In the genomic region with DNA sequence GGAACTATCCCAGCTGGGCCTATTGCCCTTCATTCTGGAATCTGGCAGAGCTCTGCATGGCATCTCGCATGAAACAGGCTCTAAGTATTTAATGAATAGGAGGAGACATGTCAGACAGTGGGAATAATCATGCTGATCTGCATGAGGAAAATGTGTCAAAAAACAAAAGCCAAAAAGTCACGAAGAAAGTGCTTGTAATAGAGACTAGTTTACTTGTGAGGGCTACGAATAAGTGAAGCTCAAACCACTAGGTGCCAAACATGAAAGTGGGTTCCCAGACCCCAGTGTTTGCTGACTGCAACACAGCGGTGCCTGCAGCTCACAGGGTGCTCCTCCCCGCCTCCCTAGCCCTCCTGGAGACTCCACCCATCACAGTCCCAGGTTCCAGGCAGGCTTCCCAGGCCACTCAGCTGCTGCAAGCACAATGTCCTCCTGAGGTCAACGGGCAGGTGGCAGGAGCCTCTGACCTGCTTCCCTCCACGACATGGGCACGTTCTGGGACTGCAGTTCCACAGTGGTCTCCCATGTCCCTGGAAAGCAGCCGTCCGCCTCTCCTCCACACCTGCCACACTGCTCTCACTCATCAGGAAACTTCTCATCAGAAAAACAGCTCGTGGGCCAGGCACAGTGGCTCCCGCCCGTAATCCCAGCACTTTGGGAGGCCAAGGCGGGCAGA, we compare ENCODE assay signal across 11 cellular contexts.
A peak's percentile ranks its signal among the peaks of the same experiment; 100 is the strongest.
DNase-seq lines count a peak whose midpoint lies in the region; ATAC-seq, FAIRE-seq and TF ChIP-seq lines count a peak whose summit lies in the region.
"Had no signal": no experiment of that assay in that cellular context is flagged by ENCODE, and none has a peak within 500 bp of the region (broad histone marks: within the 10 kb centered on the region; RNA-seq: fewer than 3 reads in every experiment).

No MANE protein-coding gene starts in this region.

- H3K79me2 ChIP-seq in H1 (ENCODE audit: control insufficient read depth in 1 of 2, insufficient read depth in 2 of 2, low read length in 2 of 2), result peaks cover 31 to 95% of the 10 kb centered on the region in 2 experiments

- 81% methylated on average over 14 of the region's 14 CpGs for WGBS in HUES64
- 88% methylated on average over 14 of the region's 14 CpGs; no CpG with 5 or more reads in 1 of the 2 experiments for WGBS in H1 (ENCODE audit: extremely low coverage in 1 of 2, insufficient coverage in 1 of 2, insufficient read length in 1 of 2, insufficient replicate concordance in 2 of 2, low coverage in 1 of 2, low lambda C conversion rate in 2 of 2, missing lambda C conversion rate in 1 of 2), 2 experiments
- WGBS in thyroid gland, 2 donors, result 70 to 75% methylated on average over 14 of the region's 14 CpGs

- H3K27me3 ChIP-seq in HUES64 (ENCODE audit: insufficient read depth, low read length) (no peaks in the 10 kb centered on the region), H1 (replicated peaks in 1 of 4; ENCODE audit: control insufficient read depth in 3 of 4, extremely low read depth in 1 of 4, insufficient read depth in 3 of 4, low read length in 3 of 4) (no peaks in the 10 kb centered on the region), left lung (no peaks in the 10 kb centered on the region), thyroid gland (no peaks in the 10 kb centered on the region)

- DNase-seq in H1 (ENCODE audit: low read depth in 1 of 2, low spot score in 2 of 2) (no peak), left lung (peak in 1 of 2 donors; percentile 70), thyroid gland (peak; percentile 65 to 73), T1000 (lab: John Stamatoyannopoulos, UW) (no peak), activated T-cell treated with anti-CD3 and anti-CD28 coated beads for 4 hours (no peak)
- DNase-seq: activated CD4-positive, alpha-beta T cell treated with anti-CD3 and anti-CD28 coated beads, Interleukin-2, amount 50 U/mL, for 48 hours; HCEC 1CT; NCI-H1436; T-cell had no signal

- H3K9me3 ChIP-seq in HUES64 (ENCODE audit: insufficient read depth, low read depth, low read length) (no peaks in the 10 kb centered on the region), H1 (ENCODE audit: insufficient read depth in 2 of 2, low read depth in 1 of 2, low read length in 1 of 2) (no peaks in the 10 kb centered on the region), left lung (no peaks in the 10 kb centered on the region), thyroid gland (no peaks in the 10 kb centered on the region)

- POLR2A ChIA-PET in H1 (lab: Charles Lee; ENCODE audit: partially characterized antibody), result interaction anchor here (0.6 to 1.7 kb wide), 5 partner anchors 21 to 117 kb away, joined by 3 to 7 read pairs (median 4); no protein-coding TSS in a partner anchor

- H3K4me2 ChIP-seq in H1 (ENCODE audit: insufficient read depth in 1 of 2, low read depth in 2 of 2, low read length in 2 of 2), result peak overlapping the region; percentile 49 to 62; a peak in 2 of 4 replicates

- 0 out of 2 replicates have a peak overlapping the region, but pooled peaks have one; percentile 88 for H2BK15ac ChIP-seq in H1 (ENCODE audit: low read length)

- H3K4me1 ChIP-seq in HUES64 (ENCODE audit: insufficient read depth, low read length) (peaks cover 39% of the 10 kb centered on the region), H1 (replicated peaks in 1 of 4; ENCODE audit: control insufficient read depth in 3 of 4, insufficient read depth in 4 of 4, low read length in 3 of 4) (peaks cover 10 to 36% (median 24%) of the 10 kb centered on the region in 4 experiments), left lung (peaks cover 16 to 45% of the 10 kb centered on the region in 2 donors), thyroid gland (peaks cover 51 to 55% of the 10 kb centered on the region in 2 donors)

- peak overlapping the region; percentile 84; the same call in 1 of the 2 replicates for H2BK12ac ChIP-seq in H1 (ENCODE audit: low read depth, low read length)

- no peak overlapping the region for H3K18ac ChIP-seq in H1 (ENCODE audit: extremely low read depth, low read length)

- peak overlapping the region; percentile 16; the same call in 1 of the 2 replicates for H2AK5ac ChIP-seq in H1 (ENCODE audit: low read depth, low read length)

- H3K4me3 ChIP-seq in HUES64 (ENCODE audit: low read length) (no peak overlapping the region), H1 (ENCODE audit: extremely low read depth in 1 of 4, insufficient read depth in 2 of 4, low read depth in 3 of 4, low read length in 4 of 4) (no peak overlapping the region), left lung (no peak overlapping the region), thyroid gland (replicated peaks in 1 of 3) (no peak overlapping the region)

- CTCF ChIA-PET in H1 (lab: Charles Lee; ENCODE audit: partially characterized antibody), result interaction anchor here (0.6 to 1.6 kb wide), 4 partner anchors 12 to 97 kb away, joined by 3 to 4 read pairs (median 4); no protein-coding TSS in a partner anchor

- H3K4ac ChIP-seq in H1 (replicated peaks; ENCODE audit: insufficient read length, low read depth, low read length), result no peak overlapping the region

- H3K23ac ChIP-seq in H1 (ENCODE audit: insufficient read length), result no peak overlapping the region

- H3K14ac ChIP-seq in H1 (ENCODE audit: insufficient read length), result no peak overlapping the region

- peaks cover 49 to 52% of the 10 kb centered on the region in 2 experiments for H4K20me1 ChIP-seq in H1 (replicated peaks in 1 of 2; ENCODE audit: control insufficient read depth in 1 of 2, insufficient read depth in 2 of 2, low read length in 2 of 2)

- H3K56ac ChIP-seq in H1 (replicated peaks; ENCODE audit: insufficient read length, low read depth, low read length), result no peak overlapping the region

- TF ChIP-seq RAD21 in H1 (IDR thresholded peaks at IDR 0.05 in 1 of 2, conservative IDR thresholded peaks at IDR 0.05 in 1 of 2; ENCODE audit: low read depth in 2 of 2, low read length in 2 of 2), result no peak

- intact Hi-C loops in left lung (cut with DNase I) (no loop called here), thyroid gland (cut with DNase I) (no loop called here)

- H3K79me1 ChIP-seq in H1 (ENCODE audit: low read depth, low read length), result peaks cover 34% of the 10 kb centered on the region

- no peak for TF ChIP-seq CTCF in H1 (IDR thresholded peaks at IDR 0.05; ENCODE audit: control extremely low read depth in 1 of 3, insufficient read depth in 1 of 3, low read depth in 1 of 3, low read length in 3 of 3)
- TF ChIP-seq CTCF in left lung (IDR thresholded peaks at IDR 0.05), result no peak
- no peak for TF ChIP-seq CTCF in thyroid gland (IDR thresholded peaks at IDR 0.05)

- H2BK5ac ChIP-seq in H1 (ENCODE audit: low read depth, low read length), result peak overlapping the region; percentile 75

- H4K91ac ChIP-seq in H1 (replicated peaks; ENCODE audit: insufficient read length, low read length), result peak overlapping the region; percentile 61

- ATAC-seq in left lung (peak; percentile 90), HG03045 (IDR thresholded peaks at IDR 0.05; ENCODE audit: unreplicated experiment) (no peak)
- ATAC-seq: T-cell had no signal

- TF ChIP-seq POLR2A in H1 (IDR thresholded peaks at IDR 0.05; ENCODE audit: control extremely low read depth in 1 of 2, low read depth in 2 of 2, low read length in 2 of 2) (no peak), thyroid gland (IDR thresholded peaks at IDR 0.05) (no peak)

- peaks cover 2% of the 10 kb centered on the region; the same call in 1 of the 2 replicates for H3K23me2 ChIP-seq in H1 (ENCODE audit: low read depth, low read length)

- H3K36me3 ChIP-seq in HUES64 (ENCODE audit: insufficient read depth, low read length) (no peaks in the 10 kb centered on the region), H1 (ENCODE audit: control insufficient read depth in 2 of 4, insufficient read depth in 4 of 4, low read length in 3 of 4) (peaks cover 0 to 5% (median 0%) of the 10 kb centered on the region in 4 experiments; a peak in 2 of 8 replicates), left lung (no peaks in the 10 kb centered on the region), thyroid gland (no peaks in the 10 kb centered on the region)

- H3K9ac ChIP-seq in HUES64 (ENCODE audit: low read depth, low read length) (no peak overlapping the region), H1 (replicated peaks in 1 of 4; ENCODE audit: extremely low read depth in 1 of 4, low read depth in 3 of 4, low read length in 3 of 4) (no peak overlapping the region)

- no peak overlapping the region for H4K5ac ChIP-seq in H1 (ENCODE audit: insufficient read length, low read depth, low read length)

- H2AFZ ChIP-seq in H1 (ENCODE audit: low read length), result no peak overlapping the region

- no peak overlapping the region; the same call in 1 of the 2 replicates for H4K8ac ChIP-seq in H1 (ENCODE audit: extremely low read depth, insufficient read depth, low read length)

- no peak for FAIRE-seq in H1 (lab: Jason Lieb, UNC)

- H2BK20ac ChIP-seq in H1 (ENCODE audit: low read length), result no peak overlapping the region

- no peak overlapping the region for H2BK120ac ChIP-seq in H1 (replicated peaks; ENCODE audit: low read depth, low read length)

- peak overlapping the region; percentile 54; the same call in 1 of the 2 replicates for H3K27ac ChIP-seq in HUES64 (ENCODE audit: low read depth, low read length)
- no peak overlapping the region for H3K27ac ChIP-seq in H1 (ENCODE audit: low read depth, low read length)
- H3K27ac ChIP-seq in left lung, result no peak overlapping the region
- peak overlapping the region; percentile 41 to 69 (median 69) for H3K27ac ChIP-seq in thyroid gland

- TF ChIP-seq EP300 in H1 (IDR thresholded peaks at IDR 0.05; ENCODE audit: borderline replicate concordance in 1 of 2, low read depth in 2 of 2, low read length in 2 of 2), result no peak

TF ChIP-seq in H1, 55 proteins besides CTCF, POLR2A, EP300 and RAD21 (continues in another document):
- TF ChIP-seq TBP (IDR thresholded peaks at IDR 0.05; ENCODE audit: low read depth, low read length) (no peak), BACH1 (IDR thresholded peaks at IDR 0.05; ENCODE audit: low read length) (no peak), CHD1 (IDR thresholded peaks at IDR 0.05; ENCODE audit: low read depth, low read length) (no peak), CBX5 (IDR thresholded peaks at IDR 0.05; ENCODE audit: low read depth, low read length) (no peak)

Comparison
In these comparisons a context has a peak if more than half of its experiments do, and no peak if none do; other contexts are left out.
1. H3K27ac ChIP-seq: peak in HUES64 (single experiment) and thyroid gland (3 of 3); none in H1 (single experiment) and left lung (0 of 2).
2. DNase-seq: peak in thyroid gland (2 of 2); none in H1 (0 of 2), T1000 (single experiment) and activated T-cell treated with anti-CD3 and anti-CD28 coated beads for 4 hours (single experiment).